ENCODE assay signal across 1 cellular context in genomic region chr9:93143830-93144530, GRCh38.
TF ChIP-seq lines count a peak whose summit lies in the region.

No MANE protein-coding gene starts in this region.

TF ChIP-seq in H1, 55 proteins besides CTCF, POLR2A, EP300 and RAD21:
- TF ChIP-seq EZH2 (IDR thresholded peaks at IDR 0.05; ENCODE audit: low read depth, low read length, severe bottlenecking) (no peak), YY1 (IDR thresholded peaks at IDR 0.05; ENCODE audit: low read depth, low read length) (no peak), RFX5 (IDR thresholded peaks at IDR 0.05; ENCODE audit: borderline replicate concordance, low read depth, low read length) (peak; percentile 72)
